8 cellular contexts compared by ENCODE assay signal in genomic region chr3:63193647-63194046, GRCh38.
DNase-seq lines count a peak whose midpoint lies in the region; ATAC-seq, FAIRE-seq and TF ChIP-seq lines count a peak whose summit lies in the region.

No MANE protein-coding gene starts in this region.

- H3K36me3 ChIP-seq in endocrine pancreas (ENCODE audit: control insufficient read depth, insufficient read depth, low read length): no peaks in the 10 kb centered on the region
- no peaks in the 10 kb centered on the region for H3K36me3 ChIP-seq in psoas muscle (ENCODE audit: insufficient read depth in 1 of 2, low read depth in 1 of 2)

- DNase-seq in GM19239 (ENCODE audit: insufficient read length, low spot score) (no peak), NCI-H2171 (lab: John Stamatoyannopoulos, UW) (peak; percentile 36), psoas muscle (no peak), GM20000 (ENCODE audit: low spot score) (no peak), islet precursor cell (no peak)

- 10 to 17% (median 13%) methylated on average over 3 of the region's 3 CpGs for WGBS in psoas muscle, 3 donors

- FAIRE-seq in GM19239 (lab: Jason Lieb, UNC): peak; percentile 4

- H3K27ac ChIP-seq in psoas muscle: no peak overlapping the region

- peak overlapping the region; percentile 60 for H3K9ac ChIP-seq in endocrine pancreas (ENCODE audit: control insufficient read depth, insufficient read depth, low read length)

- TF ChIP-seq CTCF in psoas muscle (IDR thresholded peaks at IDR 0.05) (peak; percentile 7), GM20000 (IDR thresholded peaks at IDR 0.05; ENCODE audit: extremely low read depth, missing control alignments) (no peak)

- intact Hi-C loops in psoas muscle (cut with DNase I): no loop called here

- no peaks in the 10 kb centered on the region for H3K27me3 ChIP-seq in endocrine pancreas (ENCODE audit: control insufficient read depth, insufficient read depth, low read length)
- no peaks in the 10 kb centered on the region for H3K27me3 ChIP-seq in psoas muscle (ENCODE audit: insufficient read depth in 3 of 3, low read length in 2 of 3)

- H3K4me3 ChIP-seq in endocrine pancreas (ENCODE audit: control insufficient read depth, insufficient read depth, low read length): no peak overlapping the region
- H3K4me3 ChIP-seq in psoas muscle: no peak overlapping the region

- H3K4me1 ChIP-seq in endocrine pancreas (ENCODE audit: control insufficient read depth, insufficient read depth, low read length) (peaks cover 13% of the 10 kb centered on the region), psoas muscle (no peaks in the 10 kb centered on the region)

- ATAC-seq in psoas muscle: no peak
- ATAC-seq in GM18909 (IDR thresholded peaks at IDR 0.05; ENCODE audit: poor library complexity, unreplicated experiment): no peak
- no peak for ATAC-seq in GM21717 (IDR thresholded peaks at IDR 0.05; ENCODE audit: unreplicated experiment)

- H3K9me3 ChIP-seq in endocrine pancreas (ENCODE audit: control insufficient read depth, low read length) (no peaks in the 10 kb centered on the region), psoas muscle (no peaks in the 10 kb centered on the region)
